Comparison of ENCODE assay signal across 38 cellular contexts in the genomic region with DNA sequence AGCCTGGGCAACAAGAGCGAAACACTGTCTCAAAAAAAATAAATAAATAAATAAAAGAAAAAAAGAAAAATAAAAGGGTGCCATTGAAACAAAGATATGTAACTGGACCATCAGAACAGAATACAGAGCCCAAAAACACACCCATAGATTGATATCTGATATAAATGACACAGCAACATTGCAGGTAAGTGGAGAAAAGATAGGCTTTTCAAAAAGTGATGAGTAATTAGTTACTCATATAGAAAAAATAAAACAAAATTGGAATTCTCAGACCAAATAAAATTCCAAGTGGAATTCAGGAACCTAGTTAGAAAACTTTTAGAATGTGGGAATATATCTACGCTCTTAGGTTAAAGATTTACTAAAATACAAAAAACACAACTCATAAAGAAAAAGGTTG.
"Had no signal": no experiment of that assay in that cellular context is flagged by ENCODE, and none has a peak within 500 bp of the region (broad histone marks: within the 10 kb centered on the region; RNA-seq: fewer than 3 reads in every experiment).

No MANE protein-coding gene starts in this region.

- H3K9me3 ChIP-seq: adrenal gland, ascending aorta, body of pancreas, breast epithelium had no signal

- DNase-seq: activated effector memory CD4-positive, alpha-beta T cell treated with anti-CD3 and anti-CD28 coated beads, Interleukin-2, amount 50 U/mL, for 16 hours; activated effector memory CD4-positive, alpha-beta T cell treated with Interleukin-2 at 50 U/mL for 16 hours; activated gamma-delta T cell; activated gamma-delta T cell treated with Interleukin-2 at 50 U/mL for 16 hours; activated naive CD4-positive, alpha-beta T cell; activated naive CD4-positive, alpha-beta T cell treated with anti-CD3 and anti-CD28 coated beads for 36 hours; activated naive CD4-positive, alpha-beta T cell treated with anti-CD3 and anti-CD28 coated beads, Interleukin-2, amount 10 ng/mL, durations not matched to agents 7 days and 5 days; activated naive CD4-positive, alpha-beta T cell treated with anti-CD3 and anti-CD28 coated beads, Interleukin-2, amount 50 U/mL, for 16 hours; activated naive CD4-positive, alpha-beta T cell treated with Interleukin-2 at 50 U/mL for 16 hours; activated naive CD8-positive, alpha-beta T cell treated with anti-CD3 and anti-CD28 coated beads for 36 hours; activated naive CD8-positive, alpha-beta T cell treated with anti-CD3 and anti-CD28 coated beads, Interleukin-2, amount 10 ng/mL, durations not matched to agents 7 days and 5 days; activated naive CD8-positive, alpha-beta T cell treated with anti-CD3 and anti-CD28 coated beads, Interleukin-2, amount 50 U/mL, for 24 hours; activated T-cell treated with anti-CD3 and anti-CD28 coated beads, Interleukin-2, amount 50 U/mL, for 4 hours; activated T-cell treated with anti-CD3 and anti-CD28 coated beads, Interleukin-2, amount 50 U/mL, for 48 hours; activated T-cell treated with anti-CD3 and anti-CD28 coated beads, Interleukin-2, amount 50 U/mL, for 72 hours; adrenal gland; amniotic stem cell; amygdala; anterior cingulate cortex; aorta; body of pancreas; brain microvascular endothelial cell; caudate nucleus; central memory CD4-positive, alpha-beta T cell; cerebellar nuclear complex had no signal

- H3K36me3 Mint-ChIP-seq: activated naive CD4-positive, alpha-beta T cell treated with anti-CD3 and anti-CD28 coated beads, Interleukin-2, amount 10 ng/mL, durations not matched to agents 7 days and 5 days; activated naive CD4-positive, alpha-beta T cell treated with anti-CD3 and anti-CD28 coated beads, Interleukin-2, amount 50 U/mL, for 24 hours; activated naive CD4-positive, alpha-beta T cell treated with anti-CD3 and anti-CD28 coated beads, Interleukin-2, amount 50 U/mL, for 72 hours; activated naive CD8-positive, alpha-beta T cell; activated naive CD8-positive, alpha-beta T cell treated with anti-CD3 and anti-CD28 coated beads for 36 hours; activated naive CD8-positive, alpha-beta T cell treated with anti-CD3 and anti-CD28 coated beads, Interleukin-2, amount 10 ng/mL, durations not matched to agents 7 days and 5 days; brain had no signal

- H3K4me3 Mint-ChIP-seq: activated naive CD4-positive, alpha-beta T cell treated with anti-CD3 and anti-CD28 coated beads for 36 hours; activated naive CD4-positive, alpha-beta T cell treated with anti-CD3 and anti-CD28 coated beads, Interleukin-2, amount 10 ng/mL, durations not matched to agents 7 days and 5 days; activated naive CD4-positive, alpha-beta T cell treated with anti-CD3 and anti-CD28 coated beads, Interleukin-2, amount 50 U/mL, for 24 hours; activated naive CD8-positive, alpha-beta T cell; activated naive CD8-positive, alpha-beta T cell treated with anti-CD3 and anti-CD28 coated beads for 36 hours; activated naive CD8-positive, alpha-beta T cell treated with anti-CD3 and anti-CD28 coated beads, Interleukin-2, amount 10 ng/mL, durations not matched to agents 7 days and 5 days; activated naive CD8-positive, alpha-beta T cell treated with anti-CD3 and anti-CD28 coated beads, Interleukin-2, amount 50 U/mL, for 24 hours; activated T-cell treated with anti-CD3 and anti-CD28 coated beads, Interleukin-2, amount 50 U/mL, for 4 hours; activated T-cell treated with anti-CD3 and anti-CD28 coated beads, Interleukin-2, amount 50 U/mL, for 72 hours; activated T-helper 1 cell treated with anti-CD3 and anti-CD28 coated beads, Interleukin-12 subunit alpha, Interleukin-12 subunit beta, Interleukin-2, Interleukin-4 antibody, amounts not matched to agents 30 ng/mL and 10 ng/mL and 1 ng/mL, durations not matched to agents 14 hours and 24 hours and 36 hours; activated T-helper 17 cell treated with anti-CD3 and anti-CD28 coated beads, Interleukin-2, amount 50 U/mL, for 72 hours; brain; central memory CD8-positive, alpha-beta T cell had no signal

- H3K27me3 ChIP-seq: ascending aorta, body of pancreas, brain microvascular endothelial cell, breast epithelium, cardiac muscle cell had no signal

- H3K4me1 Mint-ChIP-seq: activated naive CD4-positive, alpha-beta T cell treated with anti-CD3 and anti-CD28 coated beads, Interleukin-2, amount 10 ng/mL, durations not matched to agents 7 days and 5 days; activated naive CD4-positive, alpha-beta T cell treated with anti-CD3 and anti-CD28 coated beads, Interleukin-2, amount 50 U/mL, for 24 hours; activated naive CD8-positive, alpha-beta T cell treated with anti-CD3 and anti-CD28 coated beads for 36 hours; activated naive CD8-positive, alpha-beta T cell treated with anti-CD3 and anti-CD28 coated beads, Interleukin-2, amount 10 ng/mL, durations not matched to agents 7 days and 5 days; activated naive CD8-positive, alpha-beta T cell treated with anti-CD3 and anti-CD28 coated beads, Interleukin-2, amount 50 U/mL, for 24 hours; activated T-helper 17 cell treated with anti-CD3 and anti-CD28 coated beads, Interleukin-2, amount 50 U/mL, for 72 hours; brain; central memory CD8-positive, alpha-beta T cell had no signal

- H3K27ac Mint-ChIP-seq: activated naive CD4-positive, alpha-beta T cell treated with anti-CD3 and anti-CD28 coated beads for 36 hours; activated naive CD4-positive, alpha-beta T cell treated with anti-CD3 and anti-CD28 coated beads, Interleukin-2, amount 10 ng/mL, durations not matched to agents 7 days and 5 days; activated naive CD4-positive, alpha-beta T cell treated with anti-CD3 and anti-CD28 coated beads, Interleukin-2, amount 50 U/mL, for 24 hours; activated naive CD4-positive, alpha-beta T cell treated with anti-CD3 and anti-CD28 coated beads, Interleukin-2, amount 50 U/mL, for 72 hours; activated naive CD8-positive, alpha-beta T cell; activated naive CD8-positive, alpha-beta T cell treated with anti-CD3 and anti-CD28 coated beads for 36 hours; activated naive CD8-positive, alpha-beta T cell treated with anti-CD3 and anti-CD28 coated beads, Interleukin-2, amount 10 ng/mL, durations not matched to agents 7 days and 5 days; activated naive CD8-positive, alpha-beta T cell treated with anti-CD3 and anti-CD28 coated beads, Interleukin-2, amount 50 U/mL, for 24 hours; activated T-cell treated with anti-CD3 and anti-CD28 coated beads, Interleukin-2, amount 50 U/mL, for 72 hours; activated T-helper 1 cell treated with anti-CD3 and anti-CD28 coated beads, Interleukin-12 subunit alpha, Interleukin-12 subunit beta, Interleukin-2, Interleukin-4 antibody, amounts not matched to agents 30 ng/mL and 10 ng/mL and 1 ng/mL, durations not matched to agents 14 hours and 24 hours and 36 hours; activated T-helper 17 cell treated with anti-CD3 and anti-CD28 coated beads, Interleukin-2, amount 50 U/mL, for 72 hours; activated T-helper 2 cell treated with anti-CD3 and anti-CD28 coated beads, Interferon-gamma antibody, Interleukin-2, Interleukin-4, amounts not matched to agents 10 μg/mL and 5 μg/mL and 100 μg/mL, durations not matched to agents 14 hours and 24 hours and 36 hours; brain had no signal

- H3K4me1 ChIP-seq: adrenal gland, ascending aorta, body of pancreas, breast epithelium had no signal

- H3K27ac ChIP-seq: adrenal gland, ascending aorta, body of pancreas, brain microvascular endothelial cell, breast epithelium, cardiac muscle cell had no signal

- H3K36me3 ChIP-seq: adrenal gland, ascending aorta, brain microvascular endothelial cell, breast epithelium, cardiac muscle cell had no signal

- ATAC-seq: activated naive CD4-positive, alpha-beta T cell treated with anti-CD3 and anti-CD28 coated beads, Interleukin-2, amount 50 U/mL, for 72 hours; activated naive CD8-positive, alpha-beta T cell treated with anti-CD3 and anti-CD28 coated beads, Interleukin-2, amount 50 U/mL, for 24 hours; activated T-cell treated with anti-CD3 and anti-CD28 coated beads, Interleukin-2, amount 50 U/mL, for 4 hours; activated T-cell treated with anti-CD3 and anti-CD28 coated beads, Interleukin-2, amount 50 U/mL, for 72 hours; activated T-helper 17 cell treated with anti-CD3 and anti-CD28 coated beads, Interleukin-2, amount 50 U/mL, for 72 hours; body of pancreas had no signal

- H3K9me3 Mint-ChIP-seq: activated naive CD4-positive, alpha-beta T cell treated with anti-CD3 and anti-CD28 coated beads for 36 hours; activated naive CD4-positive, alpha-beta T cell treated with anti-CD3 and anti-CD28 coated beads, Interleukin-2, amount 10 ng/mL, durations not matched to agents 7 days and 5 days; activated naive CD4-positive, alpha-beta T cell treated with anti-CD3 and anti-CD28 coated beads, Interleukin-2, amount 50 U/mL, for 24 hours; activated naive CD4-positive, alpha-beta T cell treated with anti-CD3 and anti-CD28 coated beads, Interleukin-2, amount 50 U/mL, for 72 hours; activated naive CD8-positive, alpha-beta T cell treated with anti-CD3 and anti-CD28 coated beads for 36 hours; activated naive CD8-positive, alpha-beta T cell treated with anti-CD3 and anti-CD28 coated beads, Interleukin-2, amount 10 ng/mL, durations not matched to agents 7 days and 5 days; activated naive CD8-positive, alpha-beta T cell treated with anti-CD3 and anti-CD28 coated beads, Interleukin-2, amount 50 U/mL, for 24 hours; activated T-cell treated with anti-CD3 and anti-CD28 coated beads, Interleukin-2, amount 50 U/mL, for 4 hours; activated T-cell treated with anti-CD3 and anti-CD28 coated beads, Interleukin-2, amount 50 U/mL, for 72 hours; activated T-helper 1 cell treated with anti-CD3 and anti-CD28 coated beads, Interleukin-12 subunit alpha, Interleukin-12 subunit beta, Interleukin-2, Interleukin-4 antibody, amounts not matched to agents 30 ng/mL and 10 ng/mL and 1 ng/mL, durations not matched to agents 14 hours and 24 hours and 36 hours; activated T-helper 17 cell treated with anti-CD3 and anti-CD28 coated beads, Interleukin-2, amount 50 U/mL, for 72 hours; activated T-helper 2 cell treated with anti-CD3 and anti-CD28 coated beads, Interferon-gamma antibody, Interleukin-2, Interleukin-4, amounts not matched to agents 10 μg/mL and 5 μg/mL and 100 μg/mL, durations not matched to agents 14 hours and 24 hours and 36 hours; central memory CD8-positive, alpha-beta T cell had no signal

- FAIRE-seq: astrocyte, bronchial epithelial cell had no signal

- H3K4me3 ChIP-seq: adrenal gland, ascending aorta, body of pancreas, breast epithelium, cardiac muscle cell had no signal
